In the genomic region with DNA sequence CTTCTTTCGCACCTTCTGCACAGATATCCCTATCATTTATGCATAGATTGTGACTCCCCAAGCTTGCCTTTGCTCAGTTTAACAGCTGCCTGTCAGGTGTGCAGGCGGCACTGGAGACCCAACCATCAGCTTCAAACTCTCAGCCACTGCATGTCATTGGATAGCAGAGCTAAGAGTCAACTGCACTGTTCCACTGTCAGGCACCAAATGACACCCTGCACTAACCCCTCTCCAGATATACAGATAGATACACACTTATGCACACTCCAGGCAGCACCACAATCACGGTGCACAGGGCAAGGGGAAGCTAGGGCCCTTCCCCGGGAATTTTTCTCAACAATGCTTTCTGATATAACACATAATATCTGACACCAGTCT, we compare ENCODE assay signal across 11 cellular contexts.
DNase-seq lines count a peak whose midpoint lies in the region; ATAC-seq, FAIRE-seq and TF ChIP-seq lines count a peak whose summit lies in the region.
"Had no signal": no experiment of that assay in that cellular context is flagged by ENCODE, and none has a peak within 500 bp of the region (broad histone marks: within the 10 kb centered on the region; RNA-seq: fewer than 3 reads in every experiment).

No MANE protein-coding gene starts in this region.

- intact Hi-C loops in activated CD8-positive, alpha-beta T cell treated with anti-CD3 and anti-CD28 coated beads for 36 hours (cut with micrococcal nuclease): no loop called here

- peak; percentile 2 for DNase-seq in DMS53 (lab: John Stamatoyannopoulos, UW)
- no peak for DNase-seq in DMS53 treated with DMSO at 0.1 percent for 48 hours (lab: John Stamatoyannopoulos, UW; ENCODE audit: unreplicated experiment)
- DNase-seq in astrocyte (ENCODE audit: low read depth): no peak
- no peak for DNase-seq in kidney epithelial cell (ENCODE audit: low read depth)
- no peak for DNase-seq in tibial nerve (ENCODE audit: low spot score in 2 of 2)
- no peak for DNase-seq in CD1c-positive myeloid dendritic cell (ENCODE audit: extremely low spot score)
- no peak for DNase-seq in activated CD8-positive, alpha-beta T cell treated with anti-CD3 and anti-CD28 coated beads for 36 hours
- no peak for DNase-seq in hepatic stellate cell (ENCODE audit: low spot score)
- DNase-seq: activated CD8-positive, alpha-beta T cell treated with anti-CD3 and anti-CD28 coated beads, Interleukin-2, amount 10 ng/mL, durations not matched to agents 7 days and 5 days had no signal

- H3K79me2 ChIP-seq in astrocyte (ENCODE audit: insufficient read depth, low read length): peaks cover 41% of the 10 kb centered on the region

- peak overlapping the region; percentile 89 for H3K27ac ChIP-seq in astrocyte (ENCODE audit: low read depth, low read length)
- H3K27ac ChIP-seq in tibial nerve: peak overlapping the region in 2 of 4 donors; percentile 91 to 94
- H3K27ac ChIP-seq: 22Rv1 had no signal

- peak overlapping the region; percentile 93 for H3K4me3 Mint-ChIP-seq in astrocyte (ENCODE audit: unreplicated experiment)
- H3K4me3 Mint-ChIP-seq in activated CD8-positive, alpha-beta T cell treated with anti-CD3 and anti-CD28 coated beads for 36 hours: no peak overlapping the region
- H3K4me3 Mint-ChIP-seq: activated CD8-positive, alpha-beta T cell treated with anti-CD3 and anti-CD28 coated beads, Interleukin-2, amount 10 ng/mL, durations not matched to agents 7 days and 5 days; central memory CD8-positive, alpha-beta T cell had no signal

- peak overlapping the region; percentile 27 for H3K27ac Mint-ChIP-seq in astrocyte (ENCODE audit: unreplicated experiment)
- no peak overlapping the region for H3K27ac Mint-ChIP-seq in activated CD8-positive, alpha-beta T cell treated with anti-CD3 and anti-CD28 coated beads for 36 hours
- H3K27ac Mint-ChIP-seq: activated CD8-positive, alpha-beta T cell treated with anti-CD3 and anti-CD28 coated beads, Interleukin-2, amount 10 ng/mL, durations not matched to agents 7 days and 5 days had no signal

- peak overlapping the region; percentile 94 for H3K9ac ChIP-seq in astrocyte (ENCODE audit: low read length)

- no peaks in the 10 kb centered on the region for H3K9me3 Mint-ChIP-seq in astrocyte (ENCODE audit: unreplicated experiment)
- no peaks in the 10 kb centered on the region for H3K9me3 Mint-ChIP-seq in activated CD8-positive, alpha-beta T cell treated with anti-CD3 and anti-CD28 coated beads for 36 hours

- H3K9me3 ChIP-seq in astrocyte (ENCODE audit: insufficient read depth, low read depth, low read length) (no peaks in the 10 kb centered on the region), tibial nerve (no peaks in the 10 kb centered on the region)

- H3K4me3 ChIP-seq in astrocyte (ENCODE audit: insufficient read depth, low read depth, low read length) (peak overlapping the region; percentile 81), kidney epithelial cell (ENCODE audit: low read depth, low read length) (peak overlapping the region; percentile 60), tibial nerve (peak overlapping the region; percentile 53 to 81 (median 54))

- WGBS in tibial nerve, 2 donors: 61 to 77% methylated on average over 4 of the region's 4 CpGs

- POLR2A ChIA-PET in activated CD8-positive, alpha-beta T cell treated with anti-CD3 and anti-CD28 coated beads for 36 hours (lab: Charles Lee): no interaction called here

- H2AFZ ChIP-seq in astrocyte (ENCODE audit: low read depth, low read length): no peak overlapping the region

- no peak for FAIRE-seq in astrocyte (lab: Jason Lieb, UNC)

- H4K20me1 ChIP-seq in astrocyte (ENCODE audit: insufficient read depth, low read length): no peaks in the 10 kb centered on the region

- H3K4me1 ChIP-seq in astrocyte (ENCODE audit: insufficient read depth, low read length) (peaks cover 19% of the 10 kb centered on the region), tibial nerve (peaks cover 0 to 18% (median 0%) of the 10 kb centered on the region in 4 donors)

- no peaks in the 10 kb centered on the region for H3K27me3 Mint-ChIP-seq in astrocyte (ENCODE audit: low read depth, unreplicated experiment)
- H3K27me3 Mint-ChIP-seq in activated CD8-positive, alpha-beta T cell treated with anti-CD3 and anti-CD28 coated beads for 36 hours: peaks cover 32% of the 10 kb centered on the region

- CTCF ChIA-PET in activated CD8-positive, alpha-beta T cell treated with anti-CD3 and anti-CD28 coated beads for 36 hours (lab: Charles Lee): no interaction called here

- H3K27me3 ChIP-seq in astrocyte (ENCODE audit: insufficient read depth, low read length) (no peaks in the 10 kb centered on the region), kidney epithelial cell (ENCODE audit: control insufficient read depth, insufficient read depth, low read length) (no peaks in the 10 kb centered on the region), tibial nerve (no peaks in the 10 kb centered on the region)

- H3K4me1 Mint-ChIP-seq in astrocyte (ENCODE audit: low read depth, unreplicated experiment): peaks cover 27% of the 10 kb centered on the region
- peaks cover 7% of the 10 kb centered on the region for H3K4me1 Mint-ChIP-seq in activated CD8-positive, alpha-beta T cell treated with anti-CD3 and anti-CD28 coated beads for 36 hours (ENCODE audit: low read depth)
- H3K4me1 Mint-ChIP-seq: central memory CD8-positive, alpha-beta T cell had no signal

- TF ChIP-seq CTCF in astrocyte (IDR thresholded peaks at IDR 0.05; ENCODE audit: insufficient read depth, low read depth, low read length) (no peak), kidney epithelial cell (IDR thresholded peaks at IDR 0.05; ENCODE audit: insufficient read depth, low read length, poor library complexity, severe bottlenecking) (no peak), tibial nerve (IDR thresholded peaks at IDR 0.05) (no peak)
- no peak for TF ChIP-seq CTCF in activated CD8-positive, alpha-beta T cell treated with anti-CD3 and anti-CD28 coated beads for 36 hours (IDR thresholded peaks at IDR 0.05)

- no peak for ATAC-seq in activated CD8-positive, alpha-beta T cell treated with anti-CD3 and anti-CD28 coated beads for 36 hours
- ATAC-seq: activated CD8-positive, alpha-beta T cell treated with anti-CD3 and anti-CD28 coated beads, Interleukin-2, amount 10 ng/mL, durations not matched to agents 7 days and 5 days had no signal

- no peak for TF ChIP-seq EP300 in tibial nerve (IDR thresholded peaks at IDR 0.05)

- H3K4me2 ChIP-seq in astrocyte (ENCODE audit: low read length): peak overlapping the region; percentile 93

- no peaks in the 10 kb centered on the region for H3K36me3 Mint-ChIP-seq in astrocyte (ENCODE audit: low read depth, unreplicated experiment)
- H3K36me3 Mint-ChIP-seq in activated CD8-positive, alpha-beta T cell treated with anti-CD3 and anti-CD28 coated beads for 36 hours (ENCODE audit: low read depth): no peaks in the 10 kb centered on the region

- TF ChIP-seq POLR2A in tibial nerve (IDR thresholded peaks at IDR 0.05): no peak

- H3K36me3 ChIP-seq in astrocyte (ENCODE audit: insufficient read depth, low read length) (no peaks in the 10 kb centered on the region), kidney epithelial cell (ENCODE audit: control insufficient read depth, insufficient read depth, low read length) (no peaks in the 10 kb centered on the region), tibial nerve (no peaks in the 10 kb centered on the region)
